ENCODE assay signal across 17 cellular contexts in the genomic region with DNA sequence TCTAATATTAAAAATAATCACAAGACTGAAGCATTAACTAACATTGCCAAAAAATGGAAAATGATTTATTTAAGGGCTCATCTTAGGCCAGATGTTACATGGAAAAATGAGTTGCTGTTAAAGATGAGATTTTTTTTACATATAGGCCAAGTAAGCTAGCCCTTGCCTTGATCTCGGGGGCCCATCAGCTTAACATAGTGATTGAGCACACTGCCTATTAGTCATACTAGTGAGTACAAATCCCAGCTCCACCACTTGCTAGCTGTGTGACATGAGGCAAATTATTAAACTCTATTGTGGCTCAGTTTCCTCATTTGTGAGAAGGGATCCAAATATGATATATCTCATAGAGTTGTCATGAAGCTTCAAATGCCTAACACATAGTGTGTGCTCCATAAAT.
"Had no signal": no experiment of that assay in that cellular context is flagged by ENCODE, and none has a peak within 500 bp of the region (broad histone marks: within the 10 kb centered on the region; RNA-seq: fewer than 3 reads in every experiment).

No MANE protein-coding gene starts in this region.

- H3K27me3 ChIP-seq: ascending aorta, thyroid gland had no signal

- H3K4me3 ChIP-seq: ascending aorta, thyroid gland had no signal

- ATAC-seq: activated CD8-positive, alpha-beta memory T cell treated with anti-CD3 and anti-CD28 coated beads, Interleukin-2, amount 10 ng/mL, durations not matched to agents 7 days and 5 days; activated naive CD8-positive, alpha-beta T cell treated with anti-CD3 and anti-CD28 coated beads, Interleukin-2, amount 50 U/mL, for 24 hours; left ventricle myocardium superior; natural killer cell; sciatic nerve; stimulated activated memory B cell treated with anti-CD40 and anti-IgM and Interleukin-4, amounts not matched to agents 10 μg/mL and 1 μg/mL and 100 μg/mL, for 72 hours had no signal

- H3K9me3 ChIP-seq: ascending aorta, thyroid gland had no signal

- DNase-seq: activated CD4-positive, alpha-beta memory T cell treated with anti-CD3 and anti-CD28 coated beads for 36 hours; activated CD4-positive, alpha-beta T cell treated with anti-CD3 and anti-CD28 coated beads for 1 hour; activated CD8-positive, alpha-beta memory T cell treated with anti-CD3 and anti-CD28 coated beads, Interleukin-2, amount 10 ng/mL, durations not matched to agents 7 days and 5 days; activated naive CD4-positive, alpha-beta T cell treated with anti-CD3 and anti-CD28 coated beads for 36 hours; activated naive CD8-positive, alpha-beta T cell treated with anti-CD3 and anti-CD28 coated beads, Interleukin-2, amount 50 U/mL, for 24 hours; activated T-cell treated with anti-CD3 and anti-CD28 coated beads, Interleukin-2, amount 50 U/mL, for 1 hour; kidney; left ventricle myocardium superior; mesenchymal stem cell; natural killer cell; stimulated activated CD4-positive, alpha-beta T cell treated with anti-CD3 and anti-CD28 coated beads, Interleukin-2, amount 100 ng/mL, for 48 hours; T-helper 1 cell; T1000; thyroid gland had no signal

- H3K27ac ChIP-seq: ascending aorta, thyroid gland had no signal

- H3K36me3 ChIP-seq: ascending aorta, thyroid gland had no signal

- H3K4me1 ChIP-seq: ascending aorta, thyroid gland had no signal
